8 cellular contexts compared by ENCODE assay signal in genomic region chr1:85465099-85465790, GRCh38. TPM values are rescaled to one million over a fixed set of nuclear protein-coding genes. Genes with fewer than 3 reads are reported as not detected.
DNase-seq lines count a peak whose midpoint lies in the region; ATAC-seq and TF ChIP-seq lines count a peak whose summit lies in the region.

DDAH1 (minus strand) TSS chr1:85465159; CDS start chr1:85465045, 114 bp downstream.

- ATAC-seq in activated CD8-positive, alpha-beta T cell treated with anti-CD3 and anti-CD28 coated beads for 36 hours = peak; percentile 61
- ATAC-seq in upper lobe of right lung = peak; percentile 88

- intact Hi-C loops in activated CD8-positive, alpha-beta T cell treated with anti-CD3 and anti-CD28 coated beads for 36 hours (cut with micrococcal nuclease) = loop anchor here (10.0 kb wide), 1 partner anchor 160 kb away; no protein-coding TSS in a partner anchor
- intact Hi-C loops in upper lobe of right lung (cut with DNase I) = no loop called here

- peak within 1 kb of the TSS; percentile 52 for H3K4me3 Mint-ChIP-seq in activated CD8-positive, alpha-beta T cell treated with anti-CD3 and anti-CD28 coated beads for 36 hours

- H3K36me3 Mint-ChIP-seq in activated CD8-positive, alpha-beta T cell treated with anti-CD3 and anti-CD28 coated beads for 36 hours (ENCODE audit: low read depth) = no peaks in the 10 kb centered on the region

- DNase-seq in NCI-H2107 treated with DMSO at 0.1 percent for 48 hours (lab: John Stamatoyannopoulos, UW; ENCODE audit: unreplicated experiment) (peak; percentile 63), NCI-H2107 (lab: John Stamatoyannopoulos, UW) (no peak), H7 (peak; percentile 86), NCI-H1105 treated with DMSO at 0.1 percent for 48 hours (lab: John Stamatoyannopoulos, UW) (peak; percentile 74), fibroblast of the aortic adventitia (ENCODE audit: low read depth) (peak; percentile 56), upper lobe of right lung (peak; percentile 88)
- peak; percentile 18 for DNase-seq in activated CD8-positive, alpha-beta T cell treated with anti-CD3 and anti-CD28 coated beads for 36 hours

- H3K9me3 ChIP-seq in muscle layer of duodenum (ENCODE audit: control insufficient read depth in 1 of 2, low read length in 2 of 2) (no peaks in the 10 kb centered on the region), upper lobe of right lung (no peaks in the 10 kb centered on the region)

- H3K9me3 Mint-ChIP-seq in activated CD8-positive, alpha-beta T cell treated with anti-CD3 and anti-CD28 coated beads for 36 hours = no peaks in the 10 kb centered on the region

- H3K36me3 ChIP-seq in H7 (replicated peaks; ENCODE audit: control insufficient read depth, insufficient read depth, low read length) = no peaks in the 10 kb centered on the region
- H3K36me3 ChIP-seq in muscle layer of duodenum (ENCODE audit: control insufficient read depth in 1 of 2, insufficient read depth in 2 of 2, low read length in 2 of 2) = no peaks in the 10 kb centered on the region
- H3K36me3 ChIP-seq in upper lobe of right lung = no peaks in the 10 kb centered on the region

- TF ChIP-seq CTCF in activated CD8-positive, alpha-beta T cell treated with anti-CD3 and anti-CD28 coated beads for 36 hours (IDR thresholded peaks at IDR 0.05) = no peak
- TF ChIP-seq CTCF in fibroblast of the aortic adventitia (IDR thresholded peaks at IDR 0.05; ENCODE audit: insufficient read depth, low read length) = no peak
- no peak for TF ChIP-seq CTCF in upper lobe of right lung (IDR thresholded peaks at IDR 0.05)

- no peak within 1 kb of the TSS for H3K27ac Mint-ChIP-seq in activated CD8-positive, alpha-beta T cell treated with anti-CD3 and anti-CD28 coated beads for 36 hours

- peaks cover 55% of the 10 kb centered on the region for H3K27me3 Mint-ChIP-seq in activated CD8-positive, alpha-beta T cell treated with anti-CD3 and anti-CD28 coated beads for 36 hours

- H3K27ac ChIP-seq in muscle layer of duodenum (ENCODE audit: low read length) = peak within 1 kb of the TSS; percentile 43
- H3K27ac ChIP-seq in upper lobe of right lung = peak within 1 kb of the TSS; percentile 81

- CTCF ChIA-PET in activated CD8-positive, alpha-beta T cell treated with anti-CD3 and anti-CD28 coated beads for 36 hours (lab: Charles Lee) = interaction anchor here (0.9 to 1.6 kb wide), 4 partner anchors 13 to 521 kb away, joined by 3 to 5 read pairs (median 3); partner anchors contain the start of gene CCN1

- peaks cover 10% of the 10 kb centered on the region for H3K4me1 Mint-ChIP-seq in activated CD8-positive, alpha-beta T cell treated with anti-CD3 and anti-CD28 coated beads for 36 hours (ENCODE audit: low read depth)

- POLR2A ChIA-PET in activated CD8-positive, alpha-beta T cell treated with anti-CD3 and anti-CD28 coated beads for 36 hours (lab: Charles Lee) = no interaction called here

- H3K4me1 ChIP-seq in muscle layer of duodenum (ENCODE audit: control insufficient read depth in 1 of 2, insufficient read depth in 2 of 2, low read length in 2 of 2) (peaks cover 0 to 9% of the 10 kb centered on the region in 2 donors), upper lobe of right lung (peaks cover 7% of the 10 kb centered on the region)

- H3K4me3 ChIP-seq in H7 (ENCODE audit: insufficient read depth, low read depth, low read length) (peak within 1 kb of the TSS; percentile 84), fibroblast of the aortic adventitia (ENCODE audit: low read depth, low read length) (peak within 1 kb of the TSS; percentile 84), muscle layer of duodenum (ENCODE audit: low read depth in 1 of 2, low read length in 2 of 2) (peak within 1 kb of the TSS; percentile 77 to 81), upper lobe of right lung (peak within 1 kb of the TSS; percentile 68)

- H3K27me3 ChIP-seq in H7 (ENCODE audit: control insufficient read depth, insufficient read depth, low read length) = peaks cover 23% of the 10 kb centered on the region
- H3K27me3 ChIP-seq in muscle layer of duodenum (ENCODE audit: low read depth, low read length) = peaks cover 3% of the 10 kb centered on the region
- H3K27me3 ChIP-seq in upper lobe of right lung = no peaks in the 10 kb centered on the region

RNA-seq across cellular contexts. Expression of gene DDAH1, which starts in this region (rescaled TPM):
- 33.3 and 39.3 TPM in 2 replicates for total RNA-seq in H7 (2014; rRNA removed; shearing (Covaris generic))
- under 1 TPM; 0.07 to 0.09 TPM for total RNA-seq in activated CD8-positive, alpha-beta T cell treated with anti-CD3 and anti-CD28 coated beads for 36 hours
- total RNA-seq in fibroblast of the aortic adventitia (ENCODE audit: low replicate concordance) (57.8 and 88.9 TPM in 2 replicates), upper lobe of right lung (51.3 TPM)

Comparison
In these comparisons a context has a peak if more than half of its experiments do, and no peak if none do; other contexts are left out.
1. RNA of gene DDAH1 (total RNA-seq): 57.8 to 88.9 TPM in fibroblast of the aortic adventitia, 51.3 TPM in upper lobe of right lung (single experiment) and 33.3 to 39.3 TPM in H7; 0.07 to 0.09 TPM in activated CD8-positive, alpha-beta T cell treated with anti-CD3 and anti-CD28 coated beads for 36 hours; every median in the first group is over 10 times any median in the second.
2. Peak in DNase-seq and ATAC-seq in activated CD8-positive, alpha-beta T cell treated with anti-CD3 and anti-CD28 coated beads for 36 hours; RNA of the gene not detected or under 1 TPM.
3. Peak in every context shown above with its lines, with median percentiles within 50 percentile points of each other: H3K4me3 ChIP-seq.